ENCODE assay signal across 18 cellular contexts in the genomic region with DNA sequence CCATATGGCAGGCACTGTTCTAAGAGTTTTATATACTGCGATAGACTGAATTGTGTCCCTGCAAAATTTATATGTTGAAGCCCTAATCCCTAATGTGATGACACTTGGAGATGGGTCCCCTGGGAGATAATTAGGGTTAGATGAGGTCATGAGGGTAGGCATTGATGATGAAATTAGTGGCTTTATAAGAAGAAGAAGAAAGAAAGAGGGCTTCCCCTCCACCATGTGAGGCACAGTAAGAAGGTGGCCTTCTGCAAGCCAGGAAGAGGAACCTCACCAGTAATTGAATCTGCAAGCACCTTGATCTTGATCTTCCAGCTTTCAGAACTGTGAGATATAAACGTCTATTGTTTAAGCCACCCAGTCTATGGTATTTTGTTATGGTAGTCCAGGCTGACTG.
"Had no signal": no experiment of that assay in that cellular context is flagged by ENCODE, and none has a peak within 500 bp of the region (broad histone marks: within the 10 kb centered on the region; RNA-seq: fewer than 3 reads in every experiment).

No MANE protein-coding gene starts in this region.

- ATAC-seq: esophagus mucosa; heart right ventricle; naive thymus-derived CD4-positive, alpha-beta T cell; sciatic nerve; stimulated activated memory B cell treated with anti-CD40 and anti-IgM and Interleukin-4, amounts not matched to agents 10 μg/mL and 1 μg/mL and 100 μg/mL, for 72 hours; upper lobe of right lung had no signal

- DNase-seq: dorsolateral prefrontal cortex; effector CD8-positive, alpha-beta T cell; heart right ventricle; islet precursor cell; mammary epithelial cell; naive thymus-derived CD4-positive, alpha-beta T cell; posterior cingulate gyrus; spleen; stimulated activated CD4-positive, alpha-beta T cell treated with anti-CD3 and anti-CD28 coated beads, Interleukin-15, amount 100 ng/mL, for 24 hours; stimulated activated CD4-positive, alpha-beta T cell treated with anti-CD3 and anti-CD28 coated beads, Interleukin-1b, Interleukin-23, amount 100 ng/mL, for 48 hours; stimulated activated CD4-positive, alpha-beta T cell treated with anti-CD3 and anti-CD28 coated beads, Interleukin-4, amount 100 ng/mL, for 24 hours; testis; upper lobe of right lung had no signal

- H3K4me3 ChIP-seq: dorsolateral prefrontal cortex, heart right ventricle, spleen, testis, tibial nerve, upper lobe of right lung, vagina had no signal
